ENCODE assay signal across 6 cellular contexts in genomic region chr7:99499356-99499712, GRCh38. TPM values are rescaled to one million over a fixed set of nuclear protein-coding genes. Genes with fewer than 3 reads are reported as not detected.
A peak's percentile ranks its signal among the peaks of the same experiment; 100 is the strongest.
DNase-seq lines count a peak whose midpoint lies in the region; ATAC-seq, FAIRE-seq and TF ChIP-seq lines count a peak whose summit lies in the region.

No MANE protein-coding gene starts in this region.

- H3K4me3 Mint-ChIP-seq in T-helper 17 cell: peak overlapping the region; percentile 100

- peaks cover 17% of the 10 kb centered on the region for H3K4me1 Mint-ChIP-seq in T-helper 17 cell

- no peaks in the 10 kb centered on the region for H3K27me3 Mint-ChIP-seq in T-helper 17 cell

- no peak for DNase-seq in activated CD4-positive, CD25-positive, alpha-beta regulatory T cell treated with anti-CD3 and anti-CD28 coated beads, Interleukin-2, amount 50 U/mL, for 72 hours
- no peak for DNase-seq in T-helper 17 cell
- no peak for DNase-seq in kidney

- H3K27ac ChIP-seq in kidney (ENCODE audit: low read depth in 2 of 2, low read length in 2 of 2): peak overlapping the region; percentile 88 to 91

- H3K27ac Mint-ChIP-seq in T-helper 17 cell: peak overlapping the region; percentile 99

- FAIRE-seq in kidney (lab: Jason Lieb, UNC): no peak

- peak overlapping the region; percentile 70 to 80 for H3K9ac ChIP-seq in kidney (ENCODE audit: low read length in 2 of 2)

- H3K36me3 ChIP-seq in kidney (ENCODE audit: control insufficient read depth in 1 of 2, insufficient read depth in 2 of 2, low read length in 2 of 2): peaks cover 2 to 3% of the 10 kb centered on the region in 2 donors

- no peak for TF ChIP-seq CTCF in kidney (IDR thresholded peaks at IDR 0.05; ENCODE audit: borderline replicate concordance, extremely low read depth, insufficient read depth)

- peaks cover 8 to 16% of the 10 kb centered on the region in 2 donors for H3K4me1 ChIP-seq in kidney (ENCODE audit: control insufficient read depth in 1 of 2, insufficient read depth in 1 of 2, low read depth in 1 of 2, low read length in 2 of 2)

- ATAC-seq in activated CD4-positive, CD25-positive, alpha-beta regulatory T cell treated with anti-CD3 and anti-CD28 coated beads, Interleukin-2, amount 50 U/mL, for 24 hours: peak; percentile 44 to 51
- ATAC-seq in T-helper 17 cell (peak; percentile 52), GM21447 (IDR thresholded peaks at IDR 0.05; ENCODE audit: unreplicated experiment) (no peak), HG03457 (IDR thresholded peaks at IDR 0.05; ENCODE audit: unreplicated experiment) (no peak)

- H3K9me3 ChIP-seq in T-helper 17 cell (ENCODE audit: control insufficient read depth, low read length, poor library complexity, severe bottlenecking) (peaks cover 1% of the 10 kb centered on the region), kidney (ENCODE audit: control insufficient read depth in 1 of 2, low read length in 2 of 2) (peaks cover 0 to under 1% of the 10 kb centered on the region in 2 donors)

- intact Hi-C loops in kidney (cut with DNase I): no loop called here

- peak overlapping the region; percentile 82 to 99 for H3K4me3 ChIP-seq in kidney (ENCODE audit: low read length in 2 of 2)

- peaks cover 4% of the 10 kb centered on the region for H3K36me3 Mint-ChIP-seq in T-helper 17 cell (ENCODE audit: low read depth)

RNA-seq across cellular contexts. Expression of gene ZNF394, which starts 0.7 kb away (rescaled TPM):
- total RNA-seq in T-helper 17 cell (100 to 1,000 TPM; 189 to 198 TPM), kidney (33.6 TPM)
- 15.7 TPM for polyA plus RNA-seq in kidney (ENCODE audit: insufficient read depth, low read depth, low replicate concordance)

RNA-seq across cellular contexts. Expression of gene ZKSCAN5, which starts 5.1 kb away (rescaled TPM):
- total RNA-seq in T-helper 17 cell: 1 to 10 TPM; 4.4 to 4.6 TPM
- total RNA-seq in kidney: 9.1 TPM
- polyA plus RNA-seq in kidney (ENCODE audit: insufficient read depth, low read depth, low replicate concordance): 4.6 TPM

RNA-seq across cellular contexts. Expression of gene ZNF789, which starts 26.6 kb away (rescaled TPM):
- 10 to 100 TPM; 12.5 to 18.1 TPM for total RNA-seq in T-helper 17 cell
- 14.8 TPM for total RNA-seq in kidney
- polyA plus RNA-seq in kidney (ENCODE audit: insufficient read depth, low read depth, low replicate concordance): 10.6 TPM

RNA-seq across cellular contexts. Expression of gene ATP5MF, which starts 33.4 kb away (rescaled TPM):
- total RNA-seq in T-helper 17 cell (100 to 1,000 TPM in 1 of 2 donors, 10 to 100 TPM in 1; 83.3 to 103 TPM), kidney (225 TPM)
- polyA plus RNA-seq in kidney (ENCODE audit: insufficient read depth, low read depth, low replicate concordance): 1,292 TPM

RNA-seq across cellular contexts. Expression of gene FAM200A, which starts 52.6 kb away (rescaled TPM):
- 1 to 10 TPM; 2.3 to 2.5 TPM for total RNA-seq in T-helper 17 cell
- total RNA-seq in kidney: 6.8 TPM
- polyA plus RNA-seq in kidney (ENCODE audit: insufficient read depth, low read depth, low replicate concordance): 6.9 TPM

Comparison
In these comparisons a context has a peak if more than half of its experiments do, and no peak if none do; other contexts are left out.
1. ATAC-seq: peak in activated CD4-positive, CD25-positive, alpha-beta regulatory T cell treated with anti-CD3 and anti-CD28 coated beads, Interleukin-2, amount 50 U/mL, for 24 hours (2 of 2) and T-helper 17 cell (single experiment); none in GM21447 (single experiment) and HG03457 (single experiment).